Comparison of ENCODE assay signal across 1 cellular context in the genomic region with DNA sequence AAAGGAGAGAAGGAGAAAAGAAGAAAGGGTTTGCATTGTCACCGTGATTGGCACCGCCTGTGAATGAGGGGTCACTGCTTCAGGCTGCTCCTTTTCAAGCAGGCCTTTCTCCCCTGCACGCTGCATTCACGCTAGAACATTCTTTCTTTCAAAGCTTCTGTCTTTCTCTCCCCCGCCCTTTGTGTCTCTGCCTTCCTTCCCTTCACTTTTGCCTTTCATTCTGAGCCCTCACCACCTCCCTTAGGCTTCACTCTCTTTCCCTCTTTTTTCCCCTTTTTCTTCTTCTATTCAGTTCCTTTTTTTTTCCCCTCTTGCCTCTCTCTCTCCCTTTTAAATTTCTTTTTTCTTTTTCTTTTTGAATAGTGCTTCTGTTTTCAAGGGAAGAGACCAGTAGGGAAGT.
TF ChIP-seq lines count a peak whose summit lies in the region.

No MANE protein-coding gene starts in this region.

TF ChIP-seq in neural cell, 6 proteins besides CTCF, POLR2A, EP300 and RAD21 (continued from another document):
- TF ChIP-seq REST (IDR thresholded peaks at IDR 0.05; ENCODE audit: borderline replicate concordance) (no peak), POLR2AphosphoS5 (IDR thresholded peaks at IDR 0.05) (no peak), MXI1 (conservative IDR thresholded peaks at IDR 0.05; ENCODE audit: poor library complexity, severe bottlenecking) (no peak), TAF1 (IDR thresholded peaks at IDR 0.05; ENCODE audit: low read depth) (no peak)
